Comparison of ENCODE assay signal across 8 cellular contexts in genomic region chr19:18464646-18465045, GRCh38.
DNase-seq lines count a peak whose midpoint lies in the region; ATAC-seq and TF ChIP-seq lines count a peak whose summit lies in the region.

No MANE protein-coding gene starts in this region.

- no peak for ATAC-seq in HG02759 (IDR thresholded peaks at IDR 0.05; ENCODE audit: unreplicated experiment)

- H3K27ac ChIP-seq in C4-2B (peak overlapping the region; percentile 72), epithelial cell of prostate (peak overlapping the region; percentile 17)

- TF ChIP-seq CTCF in C4-2B (conservative IDR thresholded peaks at IDR 0.05), result no peak

- DNase-seq in NCI-H345 treated with DMSO at 0.1 percent for 48 hours (lab: John Stamatoyannopoulos, UW; ENCODE audit: unreplicated experiment), result peak; percentile 48
- no peak for DNase-seq in epithelial cell of prostate (ENCODE audit: low read depth, low spot score)
- peak in 54 of 56 donors; percentile 11 to 93 (median 76) for DNase-seq in nucleus accumbens (lab: John Stamatoyannopoulos, UW)
- no peak for DNase-seq in D341Med (ENCODE audit: low spot score)
- DNase-seq in NCI-H2227 (lab: John Stamatoyannopoulos, UW; ENCODE audit: unreplicated experiment), result no peak
- DNase-seq in foreskin melanocyte, result no peak

Comparison
In these comparisons a context has a peak if more than half of its experiments do, and no peak if none do; other contexts are left out.
1. DNase-seq: peak in NCI-H345 treated with DMSO at 0.1 percent for 48 hours (single experiment) and nucleus accumbens (54 of 56); none in epithelial cell of prostate (single experiment), D341Med (single experiment), NCI-H2227 (single experiment) and foreskin melanocyte (single experiment).